Comparison of ENCODE assay signal across 1 cellular context in genomic region chr9:124477211-124478013, GRCh38.
A peak's percentile ranks its signal among the peaks of the same experiment; 100 is the strongest.
TF ChIP-seq lines count a peak whose summit lies in the region.

No MANE protein-coding gene starts in this region.

TF ChIP-seq in K562, 482 proteins besides CTCF, POLR2A, EP300 and RAD21 (continued from another document):
- TF ChIP-seq TFAP4 (CRISPR knock-in tag; IDR thresholded peaks at IDR 0.05; ENCODE audit: borderline replicate concordance): 0 out of 2 replicates have a peak, but pooled peaks have one; percentile 8
- peak; percentile 40; the same call in 1 of the 2 replicates for TF ChIP-seq VEZF1 (CRISPR knock-in tag; IDR thresholded peaks at IDR 0.05)
- TF ChIP-seq CHD2 (IDR thresholded peaks at IDR 0.05; ENCODE audit: low read depth, low read length): peak; percentile 13; the same call in 1 of the 2 replicates
- TF ChIP-seq, protein P1, sequence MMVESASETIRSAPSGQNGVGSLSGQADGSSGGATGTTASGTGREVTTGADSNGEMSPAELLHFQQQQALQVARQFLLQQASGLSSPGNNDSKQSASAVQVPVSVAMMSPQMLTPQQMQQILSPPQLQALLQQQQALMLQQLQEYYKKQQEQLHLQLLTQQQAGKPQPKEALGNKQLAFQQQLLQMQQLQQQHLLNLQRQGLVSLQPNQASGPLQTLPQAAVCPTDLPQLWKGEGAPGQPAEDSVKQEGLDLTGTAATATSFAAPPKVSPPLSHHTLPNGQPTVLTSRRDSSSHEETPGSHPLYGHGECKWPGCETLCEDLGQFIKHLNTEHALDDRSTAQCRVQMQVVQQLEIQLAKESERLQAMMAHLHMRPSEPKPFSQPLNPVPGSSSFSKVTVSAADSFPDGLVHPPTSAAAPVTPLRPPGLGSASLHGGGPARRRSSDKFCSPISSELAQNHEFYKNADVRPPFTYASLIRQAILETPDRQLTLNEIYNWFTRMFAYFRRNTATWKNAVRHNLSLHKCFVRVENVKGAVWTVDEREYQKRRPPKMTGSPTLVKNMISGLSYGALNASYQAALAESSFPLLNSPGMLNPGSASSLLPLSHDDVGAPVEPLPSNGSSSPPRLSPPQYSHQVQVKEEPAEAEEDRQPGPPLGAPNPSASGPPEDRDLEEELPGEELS (CRISPR knock-in tag; IDR thresholded peaks at IDR 0.05; ENCODE audit: borderline replicate concordance): no peak
- TF ChIP-seq NRF1 (conservative IDR thresholded peaks at IDR 0.05 in 1 of 2, IDR thresholded peaks at IDR 0.05 in 1 of 2): 0 out of 4 replicates have a peak, but pooled peaks of 1 of the 2 experiments have one; percentile 17
- peak; percentile 63; the same call in 1 of the 2 replicates for TF ChIP-seq ZNF263 (CRISPR knock-in tag; IDR thresholded peaks at IDR 0.05; ENCODE audit: borderline replicate concordance)
- TF ChIP-seq SAFB (IDR thresholded peaks at IDR 0.05; ENCODE audit: borderline replicate concordance, low read depth, low read length): 0 out of 2 replicates have a peak, but pooled peaks have one; percentile 30
- 0 out of 2 replicates have a peak, but pooled peaks have one; percentile 55 for TF ChIP-seq CBX1 (IDR thresholded peaks at IDR 0.05; ENCODE audit: low read depth)
- TF ChIP-seq EHMT2 (IDR thresholded peaks at IDR 0.05): no peak
- no peak for TF ChIP-seq KLF13 (tag; IDR thresholded peaks at IDR 0.05; ENCODE audit: borderline replicate concordance, low read depth)
- TF ChIP-seq SMARCA5 (IDR thresholded peaks at IDR 0.05): 0 out of 2 replicates have a peak, but pooled peaks have one; percentile 43
- no peak for TF ChIP-seq ZNF140 (CRISPR knock-in tag; IDR thresholded peaks at IDR 0.05)
- peak; percentile 70 for TF ChIP-seq PRPF4 (IDR thresholded peaks at IDR 0.05; ENCODE audit: insufficient read depth, low read depth, low read length, poor library complexity, severe bottlenecking)
- 0 out of 2 replicates have a peak, but pooled peaks have one; percentile 65 for TF ChIP-seq PTBP1 (IDR thresholded peaks at IDR 0.05; ENCODE audit: low read depth, low read length)
- peak; percentile 57 to 93 for TF ChIP-seq KDM1A (IDR thresholded peaks at IDR 0.05)
- no peak for TF ChIP-seq ZNF407 (IDR thresholded peaks at IDR 0.05; ENCODE audit: low read depth)
- peak; percentile 79 for TF ChIP-seq BCOR (IDR thresholded peaks at IDR 0.05)
- TF ChIP-seq, protein P2, sequence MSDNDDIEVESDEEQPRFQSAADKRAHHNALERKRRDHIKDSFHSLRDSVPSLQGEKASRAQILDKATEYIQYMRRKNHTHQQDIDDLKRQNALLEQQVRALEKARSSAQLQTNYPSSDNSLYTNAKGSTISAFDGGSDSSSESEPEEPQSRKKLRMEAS (CRISPR knock-in tag; IDR thresholded peaks at IDR 0.05): no peak
